ENCODE assay signal across 9 cellular contexts in genomic region chr12:113103756-113104450, GRCh38. TPM values are rescaled to one million over a fixed set of nuclear protein-coding genes. Genes with fewer than 3 reads are reported as not detected.
DNase-seq lines count a peak whose midpoint lies in the region; ATAC-seq, FAIRE-seq and TF ChIP-seq lines count a peak whose summit lies in the region.
"Had no signal": no experiment of that assay in that cellular context is flagged by ENCODE, and none has a peak within 500 bp of the region (broad histone marks: within the 10 kb centered on the region; RNA-seq: fewer than 3 reads in every experiment).

No MANE protein-coding gene starts in this region.

- intact Hi-C loops in K562 (cut with micrococcal nuclease) (no loop called here), sigmoid colon (cut with DNase I) (no loop called here)

- H3K79me2 ChIP-seq in K562 (ENCODE audit: control insufficient read depth, insufficient read depth, low read length) (no peaks in the 10 kb centered on the region), osteoblast (ENCODE audit: insufficient read depth, low read length) (no peaks in the 10 kb centered on the region)

- H3K9me3 Mint-ChIP-seq in T-helper 1 cell treated with Interleukin-12 subunit alpha and Interleukin-12 subunit beta and Interleukin-4 antibody, amounts not matched to agents 30 μg/mL and 1 μg/mL, for 36 hours = no peaks in the 10 kb centered on the region

- H3K9ac ChIP-seq in K562 (ENCODE audit: insufficient read depth in 1 of 2, low read depth in 2 of 2, low read length in 2 of 2) = no peak overlapping the region; a peak in 1 of 4 replicates

- H2AFZ ChIP-seq in K562 (ENCODE audit: low read depth, low read length) (no peak overlapping the region), osteoblast (ENCODE audit: low read length) (no peak overlapping the region)

- TF ChIP-seq RAD21 in K562 (CRISPR knock-in tag; conservative IDR thresholded peaks at IDR 0.05 in 1 of 2, IDR thresholded peaks at IDR 0.05 in 1 of 2) = no peak

- no peak overlapping the region for H3K27ac ChIP-seq in K562 (ENCODE audit: extremely low read depth, low read depth, low read length)
- no peak overlapping the region for H3K27ac ChIP-seq in osteoblast (ENCODE audit: low read depth, low read length)
- H3K27ac ChIP-seq in sigmoid colon = no peak overlapping the region

- H3K36me3 ChIP-seq in K562 (ENCODE audit: control insufficient read depth, insufficient read depth, low read length) = no peaks in the 10 kb centered on the region
- H3K36me3 ChIP-seq in osteoblast (ENCODE audit: insufficient read depth, low read length) = no peaks in the 10 kb centered on the region
- no peaks in the 10 kb centered on the region for H3K36me3 ChIP-seq in sigmoid colon

- ATAC-seq in K562 (peak; percentile 95), HG02981 (IDR thresholded peaks at IDR 0.05; ENCODE audit: unreplicated experiment) (no peak), GM19467 (IDR thresholded peaks at IDR 0.05; ENCODE audit: unreplicated experiment) (no peak)

- no peak for TF ChIP-seq EP300 in K562 (IDR thresholded peaks at IDR 0.05; ENCODE audit: low read length)
- TF ChIP-seq EP300 in sigmoid colon (IDR thresholded peaks at IDR 0.05) = no peak

- H3K36me3 Mint-ChIP-seq in T-helper 1 cell treated with Interleukin-12 subunit alpha and Interleukin-12 subunit beta and Interleukin-4 antibody, amounts not matched to agents 30 μg/mL and 1 μg/mL, for 36 hours (ENCODE audit: low read depth) = no peaks in the 10 kb centered on the region

- no peak for TF ChIP-seq POLR2A in K562 (conservative IDR thresholded peaks at IDR 0.05)
- TF ChIP-seq POLR2A in sigmoid colon (IDR thresholded peaks at IDR 0.05) = no peak

- peaks cover 0 to 12% of the 10 kb centered on the region in 2 experiments; a peak in 2 of 5 replicates for H3K4me1 ChIP-seq in K562 (replicated peaks in 1 of 2; ENCODE audit: control insufficient read depth in 2 of 2, insufficient read depth in 2 of 2, low read length in 2 of 2)
- no peaks in the 10 kb centered on the region for H3K4me1 ChIP-seq in osteoblast (ENCODE audit: insufficient read depth, low read length)
- H3K4me1 ChIP-seq in sigmoid colon = peaks cover 0 to 3% (median 0%) of the 10 kb centered on the region in 4 donors

- no TSS peak for BruUV-seq in K562 (replicated peaks; lab: Mats Ljungman, UMichigan)

- DNase-seq in COR-L47 (lab: John Stamatoyannopoulos, UW) (peak; percentile 51), K562 (ENCODE audit: extremely low read depth in 1 of 4, low spot score in 3 of 4) (peak; percentile 57 to 84 (median 73)), osteoblast (ENCODE audit: insufficient read length, low spot score, missing footprints) (peak; percentile 69), KG1 (lab: John Stamatoyannopoulos, UW) (no peak), sigmoid colon (no peak)
- DNase-seq: right cardiac atrium had no signal

- H3K4me1 Mint-ChIP-seq in T-helper 1 cell treated with Interleukin-12 subunit alpha and Interleukin-12 subunit beta and Interleukin-4 antibody, amounts not matched to agents 30 μg/mL and 1 μg/mL, for 36 hours (ENCODE audit: low read depth) = peaks cover 6% of the 10 kb centered on the region

- in situ Hi-C loops in K562 (cut with MboI) = no loop called here

- no peak overlapping the region for H3K4me3 ChIP-seq in K562
- no peak overlapping the region for H3K4me3 ChIP-seq in osteoblast (ENCODE audit: insufficient read depth, low read length)
- H3K4me3 ChIP-seq in sigmoid colon = no peak overlapping the region

- CTCF ChIA-PET in K562 (lab: Yijun Ruan, JAX; ENCODE audit: low intra/inter-chr PET ratio) = no interaction called here

- no peaks in the 10 kb centered on the region for H3K9me3 ChIP-seq in K562 (replicated peaks; ENCODE audit: control insufficient read depth, insufficient read depth, low read depth, low read length)
- no peaks in the 10 kb centered on the region for H3K9me3 ChIP-seq in osteoblast (ENCODE audit: low read depth, low read length)
- no peaks in the 10 kb centered on the region for H3K9me3 ChIP-seq in sigmoid colon

- H3K27ac Mint-ChIP-seq in T-helper 1 cell treated with Interleukin-12 subunit alpha and Interleukin-12 subunit beta and Interleukin-4 antibody, amounts not matched to agents 30 μg/mL and 1 μg/mL, for 36 hours = no peak overlapping the region

- peak overlapping the region; percentile 51 for H3K4me3 Mint-ChIP-seq in T-helper 1 cell treated with Interleukin-12 subunit alpha and Interleukin-12 subunit beta and Interleukin-4 antibody, amounts not matched to agents 30 μg/mL and 1 μg/mL, for 36 hours

- peaks cover 5% of the 10 kb centered on the region for H3K27me3 Mint-ChIP-seq in T-helper 1 cell treated with Interleukin-12 subunit alpha and Interleukin-12 subunit beta and Interleukin-4 antibody, amounts not matched to agents 30 μg/mL and 1 μg/mL, for 36 hours (ENCODE audit: low read depth)

- H4K20me1 ChIP-seq in K562 (replicated peaks; ENCODE audit: control insufficient read depth, insufficient read depth, low read length) = peaks cover 4% of the 10 kb centered on the region; the same call in 1 of the 2 replicates
- no peaks in the 10 kb centered on the region for H4K20me1 ChIP-seq in osteoblast (ENCODE audit: insufficient read depth, low read length)

- POLR2A ChIA-PET in K562 (lab: Yijun Ruan, JAX) = interaction anchor here (0.6 kb wide), 1 partner anchor 12 kb away, joined by 3 read pairs; no protein-coding TSS in a partner anchor

- WGBS in K562 (ENCODE audit: insufficient coverage, low coverage, missing lambda C conversion rate) = 2% methylated on average over 36 of the region's 43 CpGs
- 16 to 56% methylated on average over 43 of the region's 43 CpGs for WGBS in sigmoid colon, 2 donors

- H3K4me2 ChIP-seq in K562 (ENCODE audit: insufficient read depth, low read length) (peak overlapping the region; percentile 21), osteoblast (ENCODE audit: insufficient read depth, low read length) (no peak overlapping the region)

- H3K9me1 ChIP-seq in K562 (ENCODE audit: control insufficient read depth, insufficient read depth, low read length) = no peaks in the 10 kb centered on the region

- peak; percentile 56 for FAIRE-seq in K562 (lab: Jason Lieb, UNC)

- no peak for TF ChIP-seq CTCF in K562 (IDR thresholded peaks at IDR 0.05 in 2 of 3, conservative IDR thresholded peaks at IDR 0.05 in 1 of 3; ENCODE audit: insufficient read depth in 2 of 3, low read depth in 1 of 3, low read length in 3 of 3)
- TF ChIP-seq CTCF in osteoblast (IDR thresholded peaks at IDR 0.05; ENCODE audit: extremely low read depth, low read depth, low read length) = no peak
- TF ChIP-seq CTCF in sigmoid colon (IDR thresholded peaks at IDR 0.05) = no peak

- peaks cover 3 to 32% of the 10 kb centered on the region in 2 experiments; a peak in 3 of 5 replicates for H3K27me3 ChIP-seq in K562 (ENCODE audit: control insufficient read depth in 2 of 2, insufficient read depth in 2 of 2, low read length in 2 of 2)
- H3K27me3 ChIP-seq in osteoblast (ENCODE audit: insufficient read depth, low read length) = no peaks in the 10 kb centered on the region
- H3K27me3 ChIP-seq in sigmoid colon = peaks cover 8 to 34% (median 27%) of the 10 kb centered on the region in 3 donors

RNA-seq across cellular contexts. Expression of gene RASAL1, which starts 31.7 kb away (rescaled TPM):
- total RNA-seq in K562 (2011; cell fraction: chromatin; rRNA removed; ENCODE audit: low replicate concordance) = 0.30 TPM in 1 of 2 replicates, not detected in the other
- 0.17 TPM in 1 of 2 replicates, not detected in the other for total RNA-seq in K562 (2011; cell fraction: nucleolus; rRNA removed)
- not detected in 2 replicates for total RNA-seq in K562 (2011; cell fraction: nucleoplasm; rRNA removed)
- total RNA-seq in K562 (2014; rRNA removed) (0.08 and 0.14 TPM in 2 replicates), K562 (2014; rRNA removed; fragmentation: Illumina TruSeq; extraction: Trizol) (not detected in 2 replicates), K562 (2015; rRNA removed; fragmentation: Illumina TruSeq; extraction: Trizol) (not detected in 2 replicates), K562 (2021) (0.16 TPM in 1 of 2 replicates, not detected in the other), osteoblast (not detected in 2 replicates), sigmoid colon (under 1 TPM in 2 of 4 donors, not detected in 2; under 0.01 to 0.28 TPM)
- polyA plus RNA-seq in K562 (2011; rRNA removed) (0.06 TPM in 1 of 2 replicates, not detected in the other), K562 (2014; fragmentation: Illumina TruSeq; extraction: Trizol) (not detected in 2 replicates), K562 (2014; fragmentation: Nextera tagmentation; extraction: Ambion mirVana) (not detected), K562 (2014; rRNA removed) (not detected in 2 replicates), sigmoid colon (10 to 100 TPM in 1 of 3 donors, 1 to 10 TPM in 2; 3.0 to 10.5 (median 5.1) TPM)
- polyA plus RNA-seq in K562 (2011; cell fraction: cytosol; rRNA removed) = 0.03 TPM in 1 of 2 replicates, not detected in the other
- polyA plus RNA-seq in K562 (2011; cell fraction: nucleus; rRNA removed) = 0.07 and 0.18 TPM in 2 replicates
- 0.04 TPM in 1 of 2 replicates, not detected in the other for polyA plus RNA-seq in K562 (2012)
- not detected in 2 replicates for polyA minus RNA-seq in K562 (2011; rRNA and poly(A)+ RNA removed)
- polyA minus RNA-seq in K562 (2011; cell fraction: cytosol; rRNA and poly(A)+ RNA removed) = not detected in 2 replicates
- not detected in 2 replicates for polyA minus RNA-seq in K562 (2011; cell fraction: nucleus; rRNA and poly(A)+ RNA removed)
- total RNA-seq: right cardiac atrium had no signal
- polyA plus RNA-seq: right cardiac atrium had no signal

RNA-seq across cellular contexts. Expression of gene CFAP73, which starts 45.6 kb away (rescaled TPM):
- not detected in 2 replicates for total RNA-seq in K562 (2011; cell fraction: chromatin; rRNA removed; ENCODE audit: low replicate concordance)
- not detected in 2 replicates for total RNA-seq in K562 (2011; cell fraction: nucleolus; rRNA removed)
- total RNA-seq in K562 (2011; cell fraction: nucleoplasm; rRNA removed) = not detected in 2 replicates
- not detected in 2 replicates for total RNA-seq in K562 (2014; rRNA removed)
- not detected in 2 replicates for total RNA-seq in K562 (2014; rRNA removed; fragmentation: Illumina TruSeq; extraction: Trizol)
- total RNA-seq in K562 (2015; rRNA removed; fragmentation: Illumina TruSeq; extraction: Trizol) = not detected in 2 replicates
- not detected in 2 replicates for total RNA-seq in K562 (2021)
- polyA plus RNA-seq in K562 (2011; rRNA removed) = not detected in 2 replicates
- polyA plus RNA-seq in K562 (2011; cell fraction: cytosol; rRNA removed) = not detected in 2 replicates
- not detected in 2 replicates for polyA plus RNA-seq in K562 (2011; cell fraction: nucleus; rRNA removed)
- polyA plus RNA-seq in K562 (2012) = 0.14 and 0.17 TPM in 2 replicates
- polyA plus RNA-seq in K562 (2014; fragmentation: Illumina TruSeq; extraction: Trizol) = not detected in 2 replicates
- not detected for polyA plus RNA-seq in K562 (2014; fragmentation: Nextera tagmentation; extraction: Ambion mirVana)
- polyA plus RNA-seq in K562 (2014; rRNA removed) = not detected in 2 replicates
- polyA minus RNA-seq in K562 (2011; rRNA and poly(A)+ RNA removed) = not detected in 2 replicates
- polyA minus RNA-seq in K562 (2011; cell fraction: cytosol; rRNA and poly(A)+ RNA removed) = not detected in 2 replicates
- not detected in 2 replicates for polyA minus RNA-seq in K562 (2011; cell fraction: nucleus; rRNA and poly(A)+ RNA removed)
- not detected in 2 replicates for total RNA-seq in osteoblast
- total RNA-seq in sigmoid colon = not detected
- polyA plus RNA-seq in sigmoid colon = under 1 TPM; 0.42 to 0.60 (median 0.46) TPM
- total RNA-seq: right cardiac atrium had no signal

RNA-seq across cellular contexts. Expression of gene DTX1, which starts 47.4 kb away (rescaled TPM):
- not detected in 2 replicates for total RNA-seq in K562 (2011; cell fraction: chromatin; rRNA removed; ENCODE audit: low replicate concordance)
- not detected in 2 replicates for total RNA-seq in K562 (2011; cell fraction: nucleolus; rRNA removed)
- total RNA-seq in K562 (2011; cell fraction: nucleoplasm; rRNA removed) = not detected in 2 replicates
- not detected in 2 replicates for total RNA-seq in K562 (2014; rRNA removed)
- not detected in 2 replicates for total RNA-seq in K562 (2014; rRNA removed; fragmentation: Illumina TruSeq; extraction: Trizol)
- total RNA-seq in K562 (2015; rRNA removed; fragmentation: Illumina TruSeq; extraction: Trizol) = not detected in 2 replicates
- total RNA-seq in K562 (2021) = not detected in 2 replicates
- not detected in 2 replicates for polyA plus RNA-seq in K562 (2011; rRNA removed)
- polyA plus RNA-seq in K562 (2011; cell fraction: cytosol; rRNA removed) = not detected in 2 replicates
- not detected in 2 replicates for polyA plus RNA-seq in K562 (2011; cell fraction: nucleus; rRNA removed)
- polyA plus RNA-seq in K562 (2012) = not detected in 2 replicates
- not detected in 2 replicates for polyA plus RNA-seq in K562 (2014; fragmentation: Illumina TruSeq; extraction: Trizol)
- polyA plus RNA-seq in K562 (2014; fragmentation: Nextera tagmentation; extraction: Ambion mirVana) = not detected
- polyA plus RNA-seq in K562 (2014; rRNA removed) = not detected in 2 replicates
- not detected in 2 replicates for polyA minus RNA-seq in K562 (2011; rRNA and poly(A)+ RNA removed)
- polyA minus RNA-seq in K562 (2011; cell fraction: cytosol; rRNA and poly(A)+ RNA removed) = not detected in 2 replicates
- polyA minus RNA-seq in K562 (2011; cell fraction: nucleus; rRNA and poly(A)+ RNA removed) = not detected in 2 replicates
- under 0.01 TPM in 2 replicates for total RNA-seq in osteoblast
- total RNA-seq in sigmoid colon = 1 to 10 TPM; 2.8 to 8.0 (median 3.4) TPM
- 10 to 100 TPM in 1 of 3 donors, 1 to 10 TPM in 2; 1.2 to 15.8 (median 3.0) TPM for polyA plus RNA-seq in sigmoid colon

Comparison
In these comparisons a context has a peak if more than half of its experiments do, and no peak if none do; other contexts are left out.
1. DNase-seq: peak in COR-L47 (single experiment), K562 (4 of 4) and osteoblast (single experiment); none in KG1 (single experiment) and sigmoid colon (single experiment).